In the genomic region with DNA sequence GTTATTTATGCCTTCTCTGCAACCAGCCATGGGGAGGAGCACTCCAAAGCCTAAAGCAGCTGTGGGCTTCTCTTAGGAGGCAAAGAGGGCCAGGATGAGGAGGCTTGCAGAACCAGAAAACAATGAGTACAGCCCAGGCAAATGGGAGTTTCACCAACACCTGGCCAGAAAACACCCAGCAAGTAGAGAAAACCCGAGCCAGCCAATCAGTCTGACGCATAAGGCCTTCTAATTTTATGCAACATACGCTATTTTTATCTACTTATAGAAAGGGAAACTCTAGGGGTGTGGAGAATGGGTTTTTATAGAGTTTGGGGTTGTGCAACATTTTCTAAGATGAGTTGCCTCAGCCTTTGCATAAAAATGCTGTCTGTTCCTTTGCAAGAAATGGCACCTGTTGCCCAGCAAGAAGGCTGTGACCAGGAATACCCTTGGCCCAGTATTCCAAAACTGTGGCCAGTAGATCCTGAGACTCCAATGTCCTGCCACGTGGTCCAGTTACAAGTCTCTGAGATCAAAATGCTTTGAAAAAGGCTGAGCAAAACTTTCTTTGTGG, we compare ENCODE assay signal across 21 cellular contexts.
DNase-seq lines count a peak whose midpoint lies in the region; ATAC-seq and TF ChIP-seq lines count a peak whose summit lies in the region.
"Had no signal": no experiment of that assay in that cellular context is flagged by ENCODE, and none has a peak within 500 bp of the region (broad histone marks: within the 10 kb centered on the region; RNA-seq: fewer than 3 reads in every experiment).

No MANE protein-coding gene starts in this region.

- DNase-seq in MV-4-11 (lab: John Stamatoyannopoulos, UW) (peak; percentile 87), OCI-LY7 (ENCODE audit: low spot score) (peak; percentile 4), GOT3 (lab: John Stamatoyannopoulos, UW) (no peak), HFFc6 (no peak), kidney glomerular epithelial cell (lab: John Stamatoyannopoulos, UW) (no peak)
- DNase-seq: AML-193; Caco-2; CD4-positive, alpha-beta T cell; IMR-90; Kasumi-1; NCI-H1417 treated with DMSO at 0.1 percent for 48 hours; NCI-H187 treated with DMSO at 0.1 percent for 48 hours; NCI-H2227 treated with DMSO at 0.1 percent for 48 hours; NCI-H510A treated with DMSO at 0.1 percent for 48 hours; NCI-H774; Right ventricle myocardium superior; T-cell had no signal

- no peak for ATAC-seq in GM21723 (IDR thresholded peaks at IDR 0.05; ENCODE audit: unreplicated experiment)
- ATAC-seq: SK-N-SH treated with all-trans-retinoic acid at 6 μM for 48 hours, T-cell had no signal

- H3K27ac ChIP-seq in HEK293 (ENCODE audit: extremely low read depth, low read depth, low read length) = no peak overlapping the region
- no peak overlapping the region for H3K27ac ChIP-seq in OCI-LY7 (ENCODE audit: low read depth, low read length, poor library complexity, severe bottlenecking)
- H3K27ac ChIP-seq: HL-60 had no signal

- no peak overlapping the region for H3K27ac Mint-ChIP-seq in HFFc6
- H3K27ac Mint-ChIP-seq: CD4-positive, alpha-beta T cell; T-cell had no signal

- POLR2A ChIA-PET in HEK293 (lab: Yijun Ruan, JAX) (no interaction called here), OCI-LY7 (lab: Charles Lee) (interaction anchor here (0.5 kb wide), 1 partner anchor 33 kb away, joined by 3 read pairs; no protein-coding TSS in a partner anchor)

- H3K9me2 ChIP-seq in OCI-LY7 (ENCODE audit: insufficient read depth, low read length) = no peaks in the 10 kb centered on the region

- H2AFZ ChIP-seq in OCI-LY7 (ENCODE audit: low read length) = peak overlapping the region; percentile 5; the same call in 1 of the 2 replicates

- no peaks in the 10 kb centered on the region for H4K20me1 ChIP-seq in OCI-LY7 (ENCODE audit: insufficient read depth, low read length)

- H3K4me1 ChIP-seq in HEK293 (ENCODE audit: control insufficient read depth, insufficient read depth, low read length) = no peaks in the 10 kb centered on the region
- peaks cover 9% of the 10 kb centered on the region for H3K4me1 ChIP-seq in OCI-LY7 (ENCODE audit: insufficient read depth, low read length, poor library complexity, severe bottlenecking)
- H3K4me1 ChIP-seq: Caco-2 had no signal

- intact Hi-C loops in OCI-LY7 (cut with micrococcal nuclease; ENCODE audit: unreplicated experiment) = no loop called here

- CTCF ChIA-PET in HEK293 (lab: Yijun Ruan, JAX) (interaction anchor here (0.6 to 1.4 kb wide), 2 partner anchors 12 to 380 kb away, joined by 3 to 6 read pairs; no protein-coding TSS in a partner anchor), OCI-LY7 (lab: Charles Lee; ENCODE audit: unreplicated experiment) (no interaction called here)

- peaks cover 11% of the 10 kb centered on the region; the same call in 1 of the 2 replicates for H3K4me1 Mint-ChIP-seq in HFFc6 (ENCODE audit: low read depth)
- H3K4me1 Mint-ChIP-seq: T-cell had no signal

- H3K4me3 Mint-ChIP-seq in HFFc6 = no peak overlapping the region
- H3K4me3 Mint-ChIP-seq: CD4-positive, alpha-beta T cell; T-cell had no signal

- H3K4me2 ChIP-seq in OCI-LY7 (ENCODE audit: low read length) = no peak overlapping the region

- BruUV-seq in OCI-LY7 (replicated peaks; lab: Mats Ljungman, UMichigan) = no TSS peak

- H3K27me3 Mint-ChIP-seq in HFFc6 (ENCODE audit: insufficient read depth) = peaks cover 10% of the 10 kb centered on the region; the same call in 1 of the 2 replicates
- H3K27me3 Mint-ChIP-seq: CD4-positive, alpha-beta T cell had no signal

- H3K36me3 Mint-ChIP-seq in HFFc6 (ENCODE audit: low read depth) = no peaks in the 10 kb centered on the region
- H3K36me3 Mint-ChIP-seq: T-cell had no signal

- H3K9me3 ChIP-seq in HEK293 (ENCODE audit: control insufficient read depth, insufficient read depth, low read depth, low read length) (no peaks in the 10 kb centered on the region), OCI-LY7 (ENCODE audit: low read length) (no peaks in the 10 kb centered on the region)
- H3K9me3 ChIP-seq: Caco-2 had no signal

- H3K4me3 ChIP-seq in HEK293 (ENCODE audit: low read depth, low read length) = no peak overlapping the region
- H3K4me3 ChIP-seq in OCI-LY7 (ENCODE audit: low read depth, low read length, poor library complexity, severe bottlenecking) = no peak overlapping the region

- H3K9me3 Mint-ChIP-seq in HFFc6 = no peaks in the 10 kb centered on the region
- H3K9me3 Mint-ChIP-seq: CD4-positive, alpha-beta T cell; T-cell had no signal

- no peak for TF ChIP-seq CTCF in HEK293 (tag by site-specific recombination; IDR thresholded peaks at IDR 0.05)
- TF ChIP-seq CTCF in OCI-LY7 (conservative IDR thresholded peaks at IDR 0.05; ENCODE audit: low read length) = no peak
- TF ChIP-seq CTCF in HFFc6 (IDR thresholded peaks at IDR 0.05) = no peak

- no peaks in the 10 kb centered on the region for H3K36me3 ChIP-seq in HEK293 (ENCODE audit: control insufficient read depth in 2 of 2, insufficient read depth in 1 of 2, low read length in 2 of 2)
- H3K36me3 ChIP-seq in OCI-LY7 (ENCODE audit: insufficient read depth, low read length) = no peaks in the 10 kb centered on the region

- no peaks in the 10 kb centered on the region for H3K79me2 ChIP-seq in OCI-LY7 (ENCODE audit: insufficient read depth, low read depth, low read length)

TF ChIP-seq in HEK293, 187 proteins besides CTCF, POLR2A, EP300 and RAD21:
- TF ChIP-seq SCRT2 (tag by site-specific recombination; IDR thresholded peaks at IDR 0.05) (0 out of 2 replicates have a peak, but pooled peaks have one; percentile 22), ZNF501 (tag by site-specific recombination; IDR thresholded peaks at IDR 0.05) (no peak)

Comparison
In these comparisons a context has a peak if more than half of its experiments do, and no peak if none do; other contexts are left out.
1. DNase-seq: peak in MV-4-11 (single experiment) and OCI-LY7 (single experiment); none in GOT3 (single experiment), HFFc6 (single experiment) and kidney glomerular epithelial cell (single experiment).